17 cellular contexts compared by ENCODE assay signal in the genomic region with DNA sequence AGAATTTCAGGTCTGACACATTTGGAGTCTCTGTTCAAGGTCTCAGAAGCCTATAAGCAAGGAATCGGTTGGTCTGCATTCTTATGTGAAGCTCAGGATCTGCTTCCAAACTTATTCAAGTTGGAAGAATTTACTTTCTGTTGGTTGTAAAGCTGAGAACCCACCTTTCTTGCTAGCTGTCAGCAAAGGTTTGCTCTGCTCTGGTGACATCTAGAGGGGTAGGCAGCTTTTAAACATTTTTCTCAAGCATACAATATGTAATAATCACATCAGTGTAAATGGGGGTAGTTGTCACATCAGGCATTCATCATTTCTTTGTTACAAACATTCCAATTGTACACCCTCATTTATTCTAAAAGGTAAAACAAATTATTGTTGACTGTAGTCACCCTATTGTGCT.
"Had no signal": no experiment of that assay in that cellular context is flagged by ENCODE, and none has a peak within 500 bp of the region (broad histone marks: within the 10 kb centered on the region; RNA-seq: fewer than 3 reads in every experiment).

No MANE protein-coding gene starts in this region.

- DNase-seq: activated CD4-positive, alpha-beta T cell treated with anti-CD3 and anti-CD28 coated beads, Interleukin-2, amount 10 ng/mL, durations not matched to agents 7 days and 5 days; activated naive CD4-positive, alpha-beta T cell treated with anti-CD3 and anti-CD28 coated beads, Interleukin-2, amount 10 ng/mL, durations not matched to agents 7 days and 5 days; activated T-cell treated with anti-CD3 and anti-CD28 coated beads for 4 hours; effector CD8-positive, alpha-beta T cell; kidney; left ventricle myocardium superior; ovary; stimulated activated CD4-positive, alpha-beta T cell treated with anti-CD3 and anti-CD28 coated beads, Interleukin-15, amount 100 ng/mL, for 24 hours; stimulated activated CD4-positive, alpha-beta T cell treated with anti-CD3 and anti-CD28 coated beads, Interleukin-4, amount 100 ng/mL, for 24 hours; stimulated activated naive CD8-positive, alpha-beta T cell treated with anti-CD3 and anti-CD28 coated beads, Interleukin-15, amount 100 ng/mL, for 72 hours had no signal

- H2AFZ ChIP-seq: hepatocyte had no signal

- H3K27ac Mint-ChIP-seq: activated CD4-positive, alpha-beta T cell treated with anti-CD3 and anti-CD28 coated beads, Interleukin-2, amount 10 ng/mL, durations not matched to agents 7 days and 5 days; activated naive CD4-positive, alpha-beta T cell treated with anti-CD3 and anti-CD28 coated beads, Interleukin-2, amount 10 ng/mL, durations not matched to agents 7 days and 5 days; activated T-helper 2 cell treated with anti-CD3 and anti-CD28 coated beads, Interferon-gamma antibody, Interleukin-2, Interleukin-4, amounts not matched to agents 10 μg/mL and 5 μg/mL and 100 μg/mL, durations not matched to agents 14 hours and 24 hours and 36 hours; stimulated activated naive CD8-positive, alpha-beta T cell treated with anti-CD3 and anti-CD28 coated beads, Interleukin-15, amount 100 ng/mL, for 72 hours; WTC11 had no signal

- H3K27ac ChIP-seq: coronary artery, epithelial cell of prostate, hepatocyte, ovary, thoracic aorta had no signal

- H3K4me2 ChIP-seq: hepatocyte had no signal

- ATAC-seq: left ventricle myocardium superior; stimulated activated naive CD8-positive, alpha-beta T cell treated with anti-CD3 and anti-CD28 coated beads, Interleukin-15, amount 100 ng/mL, for 72 hours; WTC11 had no signal

- H3K4me3 Mint-ChIP-seq: activated CD4-positive, alpha-beta T cell treated with anti-CD3 and anti-CD28 coated beads, Interleukin-2, amount 10 ng/mL, durations not matched to agents 7 days and 5 days; activated naive CD4-positive, alpha-beta T cell treated with anti-CD3 and anti-CD28 coated beads, Interleukin-2, amount 10 ng/mL, durations not matched to agents 7 days and 5 days; neural crest cell; stimulated activated naive CD8-positive, alpha-beta T cell treated with anti-CD3 and anti-CD28 coated beads, Interleukin-15, amount 100 ng/mL, for 72 hours; WTC11 had no signal

- H3K27me3 Mint-ChIP-seq: activated CD4-positive, alpha-beta T cell treated with anti-CD3 and anti-CD28 coated beads, Interleukin-2, amount 10 ng/mL, durations not matched to agents 7 days and 5 days; activated naive CD4-positive, alpha-beta T cell treated with anti-CD3 and anti-CD28 coated beads, Interleukin-2, amount 10 ng/mL, durations not matched to agents 7 days and 5 days; stimulated activated naive CD8-positive, alpha-beta T cell treated with anti-CD3 and anti-CD28 coated beads, Interleukin-15, amount 100 ng/mL, for 72 hours had no signal

- H3K79me2 ChIP-seq: hepatocyte had no signal

- H3K4me3 ChIP-seq: coronary artery, hepatocyte, ovary, thoracic aorta had no signal

- H3K36me3 ChIP-seq: ovary, thoracic aorta had no signal

- H3K4me1 Mint-ChIP-seq: activated CD4-positive, alpha-beta T cell treated with anti-CD3 and anti-CD28 coated beads, Interleukin-2, amount 10 ng/mL, durations not matched to agents 7 days and 5 days; activated naive CD4-positive, alpha-beta T cell treated with anti-CD3 and anti-CD28 coated beads, Interleukin-2, amount 10 ng/mL, durations not matched to agents 7 days and 5 days; neural crest cell; stimulated activated naive CD8-positive, alpha-beta T cell treated with anti-CD3 and anti-CD28 coated beads, Interleukin-15, amount 100 ng/mL, for 72 hours had no signal

- H3K27me3 ChIP-seq: hepatocyte, ovary had no signal

- H3K36me3 Mint-ChIP-seq: activated naive CD4-positive, alpha-beta T cell treated with anti-CD3 and anti-CD28 coated beads, Interleukin-2, amount 10 ng/mL, durations not matched to agents 7 days and 5 days had no signal

- H3K9me3 Mint-ChIP-seq: activated CD4-positive, alpha-beta T cell treated with anti-CD3 and anti-CD28 coated beads, Interleukin-2, amount 10 ng/mL, durations not matched to agents 7 days and 5 days; activated naive CD4-positive, alpha-beta T cell treated with anti-CD3 and anti-CD28 coated beads, Interleukin-2, amount 10 ng/mL, durations not matched to agents 7 days and 5 days; activated T-helper 2 cell treated with anti-CD3 and anti-CD28 coated beads, Interferon-gamma antibody, Interleukin-2, Interleukin-4, amounts not matched to agents 10 μg/mL and 5 μg/mL and 100 μg/mL, durations not matched to agents 14 hours and 24 hours and 36 hours; neural crest cell had no signal

- H3K9me3 ChIP-seq: ovary, thoracic aorta had no signal
